ENCODE assay signal across 23 cellular contexts in genomic region chr12:2749580-2749979, GRCh38.
"Had no signal": no experiment of that assay in that cellular context is flagged by ENCODE, and none has a peak within 500 bp of the region (broad histone marks: within the 10 kb centered on the region; RNA-seq: fewer than 3 reads in every experiment).

No MANE protein-coding gene starts in this region.

- ATAC-seq: K562, Panc1, PC-3 had no signal

- H3K4me3 ChIP-seq: K562 had no signal

- DNase-seq: Kasumi-1, MM.1S, NCI-H1092 treated with DMSO at 0.1 percent for 48 hours, NCI-H1436, NCI-H187, NCI-H2029, NCI-H2081 treated with DMSO at 0.1 percent for 48 hours, NCI-H2171, NCI-H226, NCI-H446, NCI-H510A, NCI-H524 treated with DMSO at 0.1 percent for 48 hours, NCI-H69, NCI-H774, PC-3, SHP77, SK-N-SH had no signal

- H3K4me2 ChIP-seq: KMS-11, SK-N-SH had no signal

- H3K9ac ChIP-seq: KMS-11, SK-N-SH had no signal

- H3K9me3 ChIP-seq: SK-N-SH had no signal

- H3K27ac Mint-ChIP-seq: IgD-negative memory B cell had no signal

- H3K9me2 ChIP-seq: SK-N-SH had no signal

- H3K27ac ChIP-seq: HL-60, KMS-11, RWPE1 had no signal
